In genomic region chr14:20682435-20683124, GRCh38 we compare ENCODE assay signal across 8 cellular contexts. TPM values are rescaled to one million over a fixed set of nuclear protein-coding genes. Genes with fewer than 3 reads are reported as not detected.
A peak's percentile ranks its signal among the peaks of the same experiment; 100 is the strongest.
DNase-seq lines count a peak whose midpoint lies in the region; ATAC-seq, FAIRE-seq and TF ChIP-seq lines count a peak whose summit lies in the region.

No MANE protein-coding gene starts in this region.

- no peaks in the 10 kb centered on the region for H3K27me3 ChIP-seq in gastrocnemius medialis

- no peaks in the 10 kb centered on the region for H3K9me3 ChIP-seq in gastrocnemius medialis

- intact Hi-C loops in gastrocnemius medialis (cut with DNase I; ENCODE audit: low total_unique reads) = loop anchor here (1.0 to 10.0 kb wide), 13 partner anchors 50 to 1905 kb away; partner anchors contain the start of genes CCNB1IP1, CHD8, DAD1 and HNRNPC

- ATAC-seq in HG02759 (IDR thresholded peaks at IDR 0.05; ENCODE audit: unreplicated experiment) (peak; percentile 49), gastrocnemius medialis (peak; percentile 77 to 84)

- no peaks in the 10 kb centered on the region for H3K36me3 ChIP-seq in gastrocnemius medialis

- peak; percentile 80 for FAIRE-seq in GM12892 (lab: Jason Lieb, UNC)
- no peak for FAIRE-seq in D721Med (lab: Jason Lieb, UNC)

- peak overlapping the region; percentile 83 for H3K4me3 ChIP-seq in astrocyte of the spinal cord (ENCODE audit: low read depth, low read length)
- peak overlapping the region; percentile 96 for H3K4me3 ChIP-seq in iPS-11a (ENCODE audit: low read depth, low read length)
- peak overlapping the region; percentile 69 to 98 (median 87) for H3K4me3 ChIP-seq in gastrocnemius medialis

- in situ Hi-C loops in astrocyte of the spinal cord (cut with HindIII; ENCODE audit: low sequenced_read_pairs) (no loop called here), gastrocnemius medialis (cut with MboI; ENCODE audit: low sequenced_read_pairs in 4 of 4) (loop anchor here (10.0 to 25.0 kb wide), 6 partner anchors 218 to 430 kb away; partner anchors contain the start of genes CCNB1IP1 (in 2 of the 4), PARP2 (in 2 of the 4), TMEM253 (in 2 of the 4) and ARHGEF40 (in 1 of the 4))

- peak; percentile 87 for TF ChIP-seq POLR2A in GM12892 (IDR thresholded peaks at IDR 0.05; ENCODE audit: low read depth, low read length)
- TF ChIP-seq POLR2A in gastrocnemius medialis (IDR thresholded peaks at IDR 0.05) = peak; percentile 93 to 94

- TF ChIP-seq CTCF in astrocyte of the spinal cord (IDR thresholded peaks at IDR 0.05; ENCODE audit: low read depth, low read length) = no peak
- no peak for TF ChIP-seq CTCF in gastrocnemius medialis (IDR thresholded peaks at IDR 0.05 in 4 of 5, conservative IDR thresholded peaks at IDR 0.05 in 1 of 5)
- TF ChIP-seq CTCF in D721Med (IDR thresholded peaks at IDR 0.05; ENCODE audit: insufficient read depth, missing control alignments) = no peak

- DNase-seq in GM12892 (ENCODE audit: insufficient read length) (peak; percentile 58), NCI-H146 (lab: John Stamatoyannopoulos, UW) (peak; percentile 82), T-helper 9 cell (peak; percentile 64), astrocyte of the spinal cord (ENCODE audit: low read depth, low spot score) (peak; percentile 95), gastrocnemius medialis (peak; percentile 83 to 85), D721Med (ENCODE audit: insufficient read length, low spot score) (no peak)

- H3K27ac ChIP-seq in gastrocnemius medialis = peak overlapping the region; percentile 95 to 100 (median 97)

- H3K4me1 ChIP-seq in gastrocnemius medialis = peaks cover 11 to 20% of the 10 kb centered on the region in 2 donors

RNA-seq across cellular contexts. Expression of gene RNASE4, which starts 1.8 kb away (rescaled TPM):
- 1.8 TPM for polyA plus RNA-seq in GM12892 (2012; ENCODE audit: missing spikeins)
- 10 to 100 TPM; 12.2 to 21.3 (median 18.9) TPM for total RNA-seq in gastrocnemius medialis

RNA-seq across cellular contexts. Expression of gene ANG, which starts 6.0 kb away (rescaled TPM):
- 1.2 TPM for polyA plus RNA-seq in GM12892 (2012; ENCODE audit: missing spikeins)
- 10 to 100 TPM in 1 of 4 donors, 1 to 10 TPM in 3; 3.9 to 10.5 (median 5.6) TPM for total RNA-seq in gastrocnemius medialis

RNA-seq across cellular contexts. Expression of gene OR6S1, which starts 41.1 kb away (rescaled TPM):
- not detected for polyA plus RNA-seq in GM12892 (2012; ENCODE audit: missing spikeins)
- total RNA-seq in gastrocnemius medialis = not detected
